ENCODE assay signal across 10 cellular contexts in the genomic region with DNA sequence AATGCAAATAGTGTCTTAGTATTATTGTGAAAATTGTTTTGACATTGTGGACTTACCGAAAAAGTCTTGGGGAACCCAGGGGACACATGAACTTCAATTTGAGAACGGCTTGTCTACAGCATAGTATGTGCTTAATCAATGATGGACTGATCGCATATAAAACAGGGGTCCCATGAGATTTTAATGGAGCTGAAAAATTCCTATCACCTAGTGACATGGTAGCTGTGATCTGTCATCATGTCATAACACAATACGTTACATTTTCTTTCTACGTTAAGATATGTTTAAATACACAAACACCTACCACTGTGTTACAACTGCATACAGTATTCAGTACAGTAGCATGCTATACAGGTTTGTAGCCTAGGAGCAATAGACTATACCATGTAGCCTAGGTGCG.
"Had no signal": no experiment of that assay in that cellular context is flagged by ENCODE, and none has a peak within 500 bp of the region (broad histone marks: within the 10 kb centered on the region; RNA-seq: fewer than 3 reads in every experiment).

No MANE protein-coding gene starts in this region.

- H3K9ac ChIP-seq: GM23248 had no signal

- H2AFZ ChIP-seq: GM23248, GM23338 had no signal

- H3K4me3 ChIP-seq: GM23248, GM23338, HAP-1 had no signal

- H3K27ac ChIP-seq: GM23248 had no signal

- DNase-seq: GM23248, GOT3, H7, H9, HCEC 1CT, HFFc6 had no signal

- H3K36me3 ChIP-seq: HAP-1 had no signal

- ATAC-seq: GM23338, HCT116 had no signal

- H3K4me2 ChIP-seq: GM23338 had no signal

- FAIRE-seq: H54 had no signal

- H3K27ac Mint-ChIP-seq: GM23338, H9, HFFc6 had no signal

- H3K9me3 ChIP-seq: HAP-1 had no signal

- H3K4me3 Mint-ChIP-seq: GM23338, H9, HFFc6 had no signal

- H3K9me3 Mint-ChIP-seq: GM23338, H9 had no signal
